Comparison of ENCODE assay signal across 14 cellular contexts in genomic region chr14:93520053-93520607, GRCh38.
DNase-seq lines count a peak whose midpoint lies in the region; ATAC-seq and TF ChIP-seq lines count a peak whose summit lies in the region.
"Had no signal": no experiment of that assay in that cellular context is flagged by ENCODE, and none has a peak within 500 bp of the region (broad histone marks: within the 10 kb centered on the region; RNA-seq: fewer than 3 reads in every experiment).

No MANE protein-coding gene starts in this region.

- no peaks in the 10 kb centered on the region for H3K27me3 ChIP-seq in GM23338 (ENCODE audit: insufficient read depth)

- H3K9me3 ChIP-seq in OCI-LY7 (ENCODE audit: low read length) = peaks cover 36% of the 10 kb centered on the region; the same call in 1 of the 2 replicates

- no TSS peak for BruUV-seq in OCI-LY7 (replicated peaks; lab: Mats Ljungman, UMichigan)

- H3K4me2 ChIP-seq in GM23338 (no peak overlapping the region), OCI-LY7 (ENCODE audit: low read length) (no peak overlapping the region)

- H3K9me2 ChIP-seq in GM23338 (ENCODE audit: insufficient read depth) = no peaks in the 10 kb centered on the region
- H3K9me2 ChIP-seq in OCI-LY7 (ENCODE audit: insufficient read depth, low read length) = no peaks in the 10 kb centered on the region

- POLR2A ChIA-PET in OCI-LY7 (lab: Charles Lee) = interaction anchor here (0.5 kb wide), 1 partner anchor 1666 kb away, joined by 3 read pairs; no protein-coding TSS in a partner anchor

- H3K27ac ChIP-seq in GM23338 (ENCODE audit: low read depth) (no peak overlapping the region), OCI-LY7 (ENCODE audit: low read depth, low read length, poor library complexity, severe bottlenecking) (no peak overlapping the region)

- no peaks in the 10 kb centered on the region for H3K4me1 Mint-ChIP-seq in GM23338

- H3K79me2 ChIP-seq in GM23338 (replicated peaks; ENCODE audit: insufficient read depth) (no peaks in the 10 kb centered on the region), OCI-LY7 (ENCODE audit: insufficient read depth, low read depth, low read length) (no peaks in the 10 kb centered on the region)

- H3K4me1 ChIP-seq in GM23338 (ENCODE audit: insufficient read depth) (no peaks in the 10 kb centered on the region), OCI-LY7 (ENCODE audit: insufficient read depth, low read length, poor library complexity, severe bottlenecking) (no peaks in the 10 kb centered on the region)
- H3K4me1 ChIP-seq: HAP-1 had no signal

- H3K36me3 ChIP-seq in GM23338 (ENCODE audit: insufficient read depth) = peaks cover 22% of the 10 kb centered on the region; the same call in 1 of the 2 replicates
- H3K36me3 ChIP-seq in OCI-LY7 (ENCODE audit: insufficient read depth, low read length) = no peaks in the 10 kb centered on the region
- H3K36me3 ChIP-seq: HAP-1 had no signal

- CTCF ChIA-PET in OCI-LY7 (lab: Charles Lee; ENCODE audit: unreplicated experiment) = no interaction called here

- H3K27me3 Mint-ChIP-seq in GM23338 (ENCODE audit: insufficient read depth, low read depth, poor library complexity) = no peaks in the 10 kb centered on the region

- ATAC-seq in GM23338 = no peak
- no peak for ATAC-seq in HG02610 (IDR thresholded peaks at IDR 0.05; ENCODE audit: unreplicated experiment)
- ATAC-seq in GM18519 (IDR thresholded peaks at IDR 0.05; ENCODE audit: low FRiP score, unreplicated experiment) = no peak
- ATAC-seq: CD8-positive, alpha-beta T cell had no signal

- peaks cover 59% of the 10 kb centered on the region for H3K9me3 Mint-ChIP-seq in GM23338

- H3K4me3 ChIP-seq in GM23338 = no peak overlapping the region
- no peak overlapping the region for H3K4me3 ChIP-seq in OCI-LY7 (ENCODE audit: low read depth, low read length, poor library complexity, severe bottlenecking)
- no peak overlapping the region for H3K4me3 ChIP-seq in fibroblast of mammary gland (ENCODE audit: control insufficient read depth, low read depth, low read length)
- H3K4me3 ChIP-seq: HAP-1 had no signal

- intact Hi-C loops in OCI-LY7 (cut with micrococcal nuclease; ENCODE audit: unreplicated experiment) = no loop called here

- H4K20me1 ChIP-seq in GM23338 (replicated peaks; ENCODE audit: insufficient read depth) = no peaks in the 10 kb centered on the region
- H4K20me1 ChIP-seq in OCI-LY7 (ENCODE audit: insufficient read depth, low read length) = no peaks in the 10 kb centered on the region

- no peak overlapping the region for H3K27ac Mint-ChIP-seq in GM23338
- H3K27ac Mint-ChIP-seq: CD8-positive, alpha-beta T cell had no signal

- no peak overlapping the region for H3K4me3 Mint-ChIP-seq in GM23338
- H3K4me3 Mint-ChIP-seq: CD8-positive, alpha-beta T cell had no signal

- H2AFZ ChIP-seq in GM23338 (no peak overlapping the region), OCI-LY7 (ENCODE audit: low read length) (no peak overlapping the region)

- no peaks in the 10 kb centered on the region for H3F3A ChIP-seq in GM23338 (replicated peaks; ENCODE audit: low read depth)

- DNase-seq in NCI-H748 (lab: John Stamatoyannopoulos, UW; ENCODE audit: unreplicated experiment) = peak; percentile 30
- DNase-seq in NCI-H748 treated with DMSO at 0.1 percent for 48 hours (lab: John Stamatoyannopoulos, UW) = no peak
- DNase-seq in GM23338 (ENCODE audit: low spot score) = peak; percentile 54
- DNase-seq in OCI-LY7 (ENCODE audit: low spot score) = peak; percentile 18
- peak; percentile 5 for DNase-seq in fibroblast of mammary gland (ENCODE audit: low read depth)
- DNase-seq: CD8-positive, alpha-beta T cell; EL; IMR-90; NCI-H1092; NCI-H187; NCI-H82 had no signal

- H3K36me3 Mint-ChIP-seq in GM23338 (ENCODE audit: low read depth) = peaks cover 54% of the 10 kb centered on the region
- H3K36me3 Mint-ChIP-seq: CD8-positive, alpha-beta T cell had no signal

- TF ChIP-seq CTCF in GM23338 (conservative IDR thresholded peaks at IDR 0.05; ENCODE audit: low read depth in 2 of 2) (no peak), OCI-LY7 (conservative IDR thresholded peaks at IDR 0.05; ENCODE audit: low read length) (no peak), fibroblast of mammary gland (conservative IDR thresholded peaks at IDR 0.05; ENCODE audit: control insufficient read depth, insufficient read depth, low read depth, low read length) (no peak)

TF ChIP-seq in GM23338, 12 proteins besides CTCF, POLR2A, EP300 and RAD21 (continues in another document):
- TF ChIP-seq REST (IDR thresholded peaks at IDR 0.05; ENCODE audit: unreplicated experiment) (no peak), CREB1 (CRISPR knock-in tag; IDR thresholded peaks at IDR 0.05; ENCODE audit: low read depth) (no peak), EZH2 (IDR thresholded peaks at IDR 0.05; ENCODE audit: low read depth, unreplicated experiment) (no peak), EZH2phosphoT487 (IDR thresholded peaks at IDR 0.05; ENCODE audit: unreplicated experiment) (no peak)
